ENCODE assay signal across 8 cellular contexts in the genomic region with DNA sequence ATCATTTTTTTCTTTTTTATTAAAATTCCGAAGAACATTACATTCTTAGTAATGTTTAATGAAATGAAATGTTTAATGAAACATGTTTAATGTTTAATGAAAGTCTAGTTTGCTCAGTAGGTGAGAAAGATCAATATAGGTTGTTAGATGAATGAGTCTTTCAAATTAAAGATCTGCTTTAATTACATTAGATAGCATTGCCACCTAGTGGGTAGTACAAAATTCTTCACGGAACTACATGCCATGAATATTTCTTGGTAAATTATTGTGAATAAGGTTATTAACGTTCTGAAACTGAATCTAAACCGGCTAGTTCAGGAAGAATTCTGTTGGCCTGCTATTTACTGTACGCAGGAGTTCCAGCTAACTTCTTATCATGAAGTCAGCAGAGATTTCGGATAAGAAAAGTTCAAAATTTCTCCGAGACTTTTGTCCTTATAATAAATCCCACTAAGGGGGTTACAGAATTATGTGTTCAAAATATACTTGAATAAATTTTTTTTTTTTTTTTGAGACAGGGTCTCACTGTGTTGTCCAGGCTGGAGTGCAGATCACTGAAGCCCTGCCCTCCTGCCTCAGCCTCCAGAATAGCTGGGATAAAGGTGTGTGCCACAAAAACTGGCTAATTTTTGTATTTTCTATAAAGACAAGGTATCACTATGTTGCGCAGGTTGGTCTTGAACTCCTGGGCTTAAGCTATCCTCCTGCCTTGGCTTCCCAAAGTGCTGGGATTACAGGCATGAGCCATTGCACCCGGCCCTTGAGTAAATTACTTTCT. TPM values are rescaled to one million over a fixed set of nuclear protein-coding genes. Genes with fewer than 3 reads are reported as not detected.
DNase-seq lines count a peak whose midpoint lies in the region; ATAC-seq and TF ChIP-seq lines count a peak whose summit lies in the region.

No MANE protein-coding gene starts in this region.

- in situ Hi-C loops in GM23248 (cut with MboI), result no loop called here

- H3K27ac Mint-ChIP-seq in Caco-2 (ENCODE audit: unreplicated experiment) (no peak overlapping the region), neural progenitor cell (no peak overlapping the region)

- H3K4me1 Mint-ChIP-seq in Caco-2 (ENCODE audit: low read depth, unreplicated experiment), result peaks cover 14% of the 10 kb centered on the region
- H3K4me1 Mint-ChIP-seq in neural progenitor cell, result no peaks in the 10 kb centered on the region

- TF ChIP-seq CTCF in Caco-2 (IDR thresholded peaks at IDR 0.05; ENCODE audit: insufficient read depth in 1 of 2, low read depth in 1 of 2, low read length in 1 of 2, severe bottlenecking in 1 of 2, unreplicated experiment in 1 of 2) (peak; percentile 32), neural progenitor cell (IDR thresholded peaks at IDR 0.05) (peak; percentile 31), vagina (IDR thresholded peaks at IDR 0.05) (peak in 1 of 3 experiments; percentile 2)

- no TSS peak for BruUV-seq in Caco-2 (replicated peaks; lab: Mats Ljungman, UMichigan)

- 48 to 49% methylated on average over 9 of the region's 9 CpGs for WGBS in GM23248 (ENCODE audit: low coverage in 1 of 2, low lambda C conversion rate in 2 of 2, missing lambda C conversion rate in 2 of 2), 2 experiments

- H3K4me2 ChIP-seq in GM23248 (ENCODE audit: unreplicated experiment) (no peak overlapping the region), neural progenitor cell (no peak overlapping the region)

- H3K9ac ChIP-seq in GM23248, result no peak overlapping the region; the same call in 1 of the 2 replicates
- no peak overlapping the region for H3K9ac ChIP-seq in neural progenitor cell

- H3K36me3 ChIP-seq in Caco-2 (ENCODE audit: control insufficient read depth, insufficient read depth, low read length) (no peaks in the 10 kb centered on the region), GM23248 (ENCODE audit: low read depth) (no peaks in the 10 kb centered on the region), neural progenitor cell (no peaks in the 10 kb centered on the region), vagina (no peaks in the 10 kb centered on the region)

- H3K27me3 ChIP-seq in Caco-2 (replicated peaks; ENCODE audit: control insufficient read depth, insufficient read depth, low read length) (no peaks in the 10 kb centered on the region), GM23248 (replicated peaks; ENCODE audit: insufficient read depth) (no peaks in the 10 kb centered on the region), neural progenitor cell (no peaks in the 10 kb centered on the region), vagina (no peaks in the 10 kb centered on the region)

- POLR2A ChIA-PET in Caco-2 (lab: Charles Lee), result no interaction called here

- H3K9me3 Mint-ChIP-seq in Caco-2 (ENCODE audit: unreplicated experiment), result no peaks in the 10 kb centered on the region
- no peaks in the 10 kb centered on the region for H3K9me3 Mint-ChIP-seq in neural progenitor cell

- no peak for TF ChIP-seq POLR2A in vagina (IDR thresholded peaks at IDR 0.05)

- intact Hi-C loops in Caco-2 (cut with micrococcal nuclease; ENCODE audit: unreplicated experiment), result loop anchor here (1.0 kb wide), 2 partner anchors 46 to 184 kb away; no protein-coding TSS in a partner anchor
- intact Hi-C loops in vagina (cut with DNase I), result no loop called here

- ATAC-seq in GM19023 (IDR thresholded peaks at IDR 0.05; ENCODE audit: unreplicated experiment), result no peak

- CTCF ChIA-PET in Caco-2 (lab: Charles Lee), result interaction anchor here (1.2 kb wide), 1 partner anchor 14 kb away, joined by 3 read pairs; no protein-coding TSS in a partner anchor

- no peak overlapping the region for H3K27ac ChIP-seq in GM23248
- no peak overlapping the region for H3K27ac ChIP-seq in neural progenitor cell
- H3K27ac ChIP-seq in vagina, result no peak overlapping the region

- H2AFZ ChIP-seq in GM23248, result peak overlapping the region; percentile 18; the same call in 1 of the 2 replicates
- no peak overlapping the region for H2AFZ ChIP-seq in neural progenitor cell (replicated peaks)

- H3K79me2 ChIP-seq in GM23248 (ENCODE audit: insufficient read depth) (no peaks in the 10 kb centered on the region), neural progenitor cell (ENCODE audit: low read depth) (no peaks in the 10 kb centered on the region)

- no peak for DNase-seq in Caco-2
- DNase-seq in GM23248, result peak; percentile 68
- peak; percentile 27 for DNase-seq in NCI-H748 treated with DMSO at 0.1 percent for 48 hours (lab: John Stamatoyannopoulos, UW)
- DNase-seq in dermis blood vessel endothelial cell, result peak; percentile 60
- DNase-seq in neural progenitor cell (ENCODE audit: low spot score), result no peak
- no peak for DNase-seq in C1 segment of cervical spinal cord (lab: John Stamatoyannopoulos, UW)
- DNase-seq in vagina (ENCODE audit: extremely low spot score in 2 of 2), result no peak

- H3F3A ChIP-seq in GM23248 (ENCODE audit: insufficient read depth) (no peaks in the 10 kb centered on the region), neural progenitor cell (ENCODE audit: low read depth) (no peaks in the 10 kb centered on the region)

- H3K9me3 ChIP-seq in Caco-2, result no peaks in the 10 kb centered on the region
- no peaks in the 10 kb centered on the region for H3K9me3 ChIP-seq in GM23248 (ENCODE audit: low read depth)
- no peaks in the 10 kb centered on the region for H3K9me3 ChIP-seq in neural progenitor cell (ENCODE audit: low read depth)
- no peaks in the 10 kb centered on the region for H3K9me3 ChIP-seq in vagina

- H3K36me3 Mint-ChIP-seq in Caco-2 (ENCODE audit: insufficient read depth, unreplicated experiment) (no peaks in the 10 kb centered on the region), neural progenitor cell (no peaks in the 10 kb centered on the region)

- H3K4me1 ChIP-seq in Caco-2 (no peaks in the 10 kb centered on the region; the same call in 1 of the 2 replicates), GM23248 (ENCODE audit: insufficient read depth) (no peaks in the 10 kb centered on the region), neural progenitor cell (no peaks in the 10 kb centered on the region), vagina (no peaks in the 10 kb centered on the region)

- no peaks in the 10 kb centered on the region for H3K9me2 ChIP-seq in GM23248 (ENCODE audit: insufficient read depth)

- H3K27me3 Mint-ChIP-seq in Caco-2 (ENCODE audit: insufficient read depth, unreplicated experiment) (no peaks in the 10 kb centered on the region), neural progenitor cell (ENCODE audit: insufficient read depth, low read depth) (no peaks in the 10 kb centered on the region)

- H3K4me3 Mint-ChIP-seq in Caco-2 (ENCODE audit: unreplicated experiment) (no peak overlapping the region), neural progenitor cell (no peak overlapping the region)

- H3K4me3 ChIP-seq in Caco-2 (ENCODE audit: low read depth, low read length) (no peak overlapping the region), GM23248 (no peak overlapping the region), neural progenitor cell (no peak overlapping the region), vagina (no peak overlapping the region)

- H4K20me1 ChIP-seq in GM23248 (ENCODE audit: insufficient read depth) (no peaks in the 10 kb centered on the region), neural progenitor cell (ENCODE audit: low read depth) (no peaks in the 10 kb centered on the region)

RNA-seq across cellular contexts. Expression of gene GMNN, which starts 7.9 kb away (rescaled TPM):
- total RNA-seq in Caco-2 (2022) (66.5 and 70.0 TPM in 2 replicates), dermis blood vessel endothelial cell (20.8 and 35.9 TPM in 2 replicates), neural progenitor cell (ENCODE audit: low replicate concordance) (69.1 and 98.5 TPM in 2 replicates), vagina (13.5 TPM)
- total RNA-seq in GM23248 (2014; rRNA removed; shearing (Covaris generic)), result 8.4 and 16.2 TPM in 2 replicates
- polyA plus RNA-seq in GM23248 (2016; fragmentation: Nextera tagmentation; extraction: Ambion mirVana), result 25.0 and 26.5 TPM in 2 replicates

RNA-seq across cellular contexts. Expression of gene ARMH2, which starts 31.8 kb away (rescaled TPM):
- not detected in 2 replicates for total RNA-seq in Caco-2 (2022)
- not detected in 2 replicates for total RNA-seq in GM23248 (2014; rRNA removed; shearing (Covaris generic))
- not detected in 2 replicates for polyA plus RNA-seq in GM23248 (2016; fragmentation: Nextera tagmentation; extraction: Ambion mirVana)
- not detected in 2 replicates for total RNA-seq in dermis blood vessel endothelial cell
- not detected in 2 replicates for total RNA-seq in neural progenitor cell (ENCODE audit: low replicate concordance)
- not detected for total RNA-seq in vagina

RNA-seq across cellular contexts. Expression of gene C6orf62, which starts 47.9 kb away (rescaled TPM):
- total RNA-seq in Caco-2 (2022) (74.2 and 75.3 TPM in 2 replicates), dermis blood vessel endothelial cell (111 and 205 TPM in 2 replicates), neural progenitor cell (ENCODE audit: low replicate concordance) (71.5 and 82.3 TPM in 2 replicates), vagina (45.2 TPM)
- total RNA-seq in GM23248 (2014; rRNA removed; shearing (Covaris generic)), result 107 and 118 TPM in 2 replicates
- 307 and 315 TPM in 2 replicates for polyA plus RNA-seq in GM23248 (2016; fragmentation: Nextera tagmentation; extraction: Ambion mirVana)

Comparison
In these comparisons a context has a peak if more than half of its experiments do, and no peak if none do; other contexts are left out.
1. DNase-seq: peak in GM23248 (single experiment), NCI-H748 treated with DMSO at 0.1 percent for 48 hours (single experiment) and dermis blood vessel endothelial cell (single experiment); none in Caco-2 (0 of 2), neural progenitor cell (single experiment), C1 segment of cervical spinal cord (0 of 14) and vagina (0 of 2).